Comparison of ENCODE assay signal across 15 cellular contexts in the genomic region with DNA sequence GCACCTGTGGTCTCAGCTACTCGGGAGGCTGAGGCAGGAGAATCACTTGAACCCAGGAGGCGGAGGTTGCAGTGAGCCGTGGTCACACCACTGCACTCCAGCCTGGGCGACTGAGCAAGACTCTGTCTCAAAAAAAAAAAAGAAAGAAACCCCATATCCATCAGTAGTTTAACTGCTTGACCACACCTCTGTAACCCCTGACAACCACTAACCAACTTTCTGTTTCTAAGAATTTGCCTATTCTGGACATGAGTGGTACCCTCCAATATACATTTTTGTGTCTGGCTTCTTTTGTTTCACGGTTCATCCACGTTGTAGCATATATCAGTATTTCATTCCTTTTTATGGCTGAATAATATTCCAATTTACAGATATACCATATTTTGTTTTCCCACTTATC.
DNase-seq lines count a peak whose midpoint lies in the region; ATAC-seq and TF ChIP-seq lines count a peak whose summit lies in the region.
"Had no signal": no experiment of that assay in that cellular context is flagged by ENCODE, and none has a peak within 500 bp of the region (broad histone marks: within the 10 kb centered on the region; RNA-seq: fewer than 3 reads in every experiment).

No MANE protein-coding gene starts in this region.

- no peaks in the 10 kb centered on the region for H3K27me3 ChIP-seq in DOHH2 (ENCODE audit: control insufficient read depth, low read length)
- H3K27me3 ChIP-seq: upper lobe of left lung had no signal

- H3K36me3 ChIP-seq in DOHH2 (ENCODE audit: control insufficient read depth, low read length) = peaks cover 49% of the 10 kb centered on the region
- H3K36me3 ChIP-seq: upper lobe of left lung had no signal

- peak overlapping the region; percentile 8 for H3K4me3 ChIP-seq in DOHH2 (ENCODE audit: low read length)
- H3K4me3 ChIP-seq: upper lobe of left lung had no signal

- peaks cover 16% of the 10 kb centered on the region for H3K4me1 Mint-ChIP-seq in activated naive CD4-positive, alpha-beta T cell treated with anti-CD3 and anti-CD28 coated beads, Interleukin-2, amount 10 ng/mL, durations not matched to agents 7 days and 5 days
- H3K4me1 Mint-ChIP-seq in stimulated activated memory B cell treated with anti-CD40 and anti-IgM and Interleukin-4, amounts not matched to agents 10 μg/mL and 1 μg/mL and 100 μg/mL, for 72 hours = peaks cover 23% of the 10 kb centered on the region
- H3K4me1 Mint-ChIP-seq: central memory CD8-positive, alpha-beta T cell had no signal

- H3K9me3 Mint-ChIP-seq in activated naive CD4-positive, alpha-beta T cell treated with anti-CD3 and anti-CD28 coated beads, Interleukin-2, amount 10 ng/mL, durations not matched to agents 7 days and 5 days = peaks cover 2% of the 10 kb centered on the region
- peaks cover 3% of the 10 kb centered on the region for H3K9me3 Mint-ChIP-seq in stimulated activated memory B cell treated with anti-CD40 and anti-IgM and Interleukin-4, amounts not matched to agents 10 μg/mL and 1 μg/mL and 100 μg/mL, for 72 hours
- H3K9me3 Mint-ChIP-seq: activated CD4-positive, alpha-beta memory T cell treated with anti-CD3 and anti-CD28 coated beads for 36 hours; central memory CD8-positive, alpha-beta T cell had no signal

- H3K36me3 Mint-ChIP-seq in activated naive CD4-positive, alpha-beta T cell treated with anti-CD3 and anti-CD28 coated beads, Interleukin-2, amount 10 ng/mL, durations not matched to agents 7 days and 5 days = peaks cover 8% of the 10 kb centered on the region
- peaks cover 9% of the 10 kb centered on the region for H3K36me3 Mint-ChIP-seq in stimulated activated memory B cell treated with anti-CD40 and anti-IgM and Interleukin-4, amounts not matched to agents 10 μg/mL and 1 μg/mL and 100 μg/mL, for 72 hours

- peaks cover 100% of the 10 kb centered on the region for H3K79me2 ChIP-seq in DOHH2 (ENCODE audit: control insufficient read depth, low read length)

- CTCF ChIA-PET in activated naive CD4-positive, alpha-beta T cell treated with anti-CD3 and anti-CD28 coated beads, Interleukin-2, amount 10 ng/mL, durations not matched to agents 7 days and 5 days (lab: Charles Lee) = interaction anchor here (0.6 to 4.0 kb wide), 4 partner anchors 21 to 412 kb away, joined by 3 to 21 read pairs (median 8); no protein-coding TSS in a partner anchor

- H3K9me3 ChIP-seq in DOHH2 (ENCODE audit: control insufficient read depth, insufficient read depth, low read length) = no peaks in the 10 kb centered on the region
- H3K9me3 ChIP-seq: upper lobe of left lung had no signal

- H3K4me3 Mint-ChIP-seq in activated naive CD4-positive, alpha-beta T cell treated with anti-CD3 and anti-CD28 coated beads, Interleukin-2, amount 10 ng/mL, durations not matched to agents 7 days and 5 days = no peak overlapping the region
- no peak overlapping the region for H3K4me3 Mint-ChIP-seq in stimulated activated memory B cell treated with anti-CD40 and anti-IgM and Interleukin-4, amounts not matched to agents 10 μg/mL and 1 μg/mL and 100 μg/mL, for 72 hours
- H3K4me3 Mint-ChIP-seq: activated CD4-positive, alpha-beta memory T cell treated with anti-CD3 and anti-CD28 coated beads for 36 hours; central memory CD8-positive, alpha-beta T cell had no signal

- TF ChIP-seq CTCF in DOHH2 (IDR thresholded peaks at IDR 0.05; ENCODE audit: low read depth, low read length, poor library complexity, severe bottlenecking) = no peak

- H3K4me1 ChIP-seq in DOHH2 (ENCODE audit: control insufficient read depth, low read length) = peaks cover 93% of the 10 kb centered on the region
- H3K4me1 ChIP-seq: upper lobe of left lung had no signal

- no peaks in the 10 kb centered on the region for H3K27me3 Mint-ChIP-seq in activated naive CD4-positive, alpha-beta T cell treated with anti-CD3 and anti-CD28 coated beads, Interleukin-2, amount 10 ng/mL, durations not matched to agents 7 days and 5 days
- no peaks in the 10 kb centered on the region for H3K27me3 Mint-ChIP-seq in stimulated activated memory B cell treated with anti-CD40 and anti-IgM and Interleukin-4, amounts not matched to agents 10 μg/mL and 1 μg/mL and 100 μg/mL, for 72 hours
- H3K27me3 Mint-ChIP-seq: activated CD4-positive, alpha-beta memory T cell treated with anti-CD3 and anti-CD28 coated beads for 36 hours; central memory CD8-positive, alpha-beta T cell had no signal

- H3K9me2 ChIP-seq in DOHH2 (replicated peaks; ENCODE audit: control insufficient read depth, low read length) = no peaks in the 10 kb centered on the region

- H3F3A ChIP-seq in DOHH2 (ENCODE audit: control insufficient read depth, insufficient read depth) = peaks cover 15% of the 10 kb centered on the region

- H3K27ac Mint-ChIP-seq in activated naive CD4-positive, alpha-beta T cell treated with anti-CD3 and anti-CD28 coated beads, Interleukin-2, amount 10 ng/mL, durations not matched to agents 7 days and 5 days = no peak overlapping the region
- H3K27ac Mint-ChIP-seq in stimulated activated memory B cell treated with anti-CD40 and anti-IgM and Interleukin-4, amounts not matched to agents 10 μg/mL and 1 μg/mL and 100 μg/mL, for 72 hours = no peak overlapping the region
- H3K27ac Mint-ChIP-seq: activated CD4-positive, alpha-beta memory T cell treated with anti-CD3 and anti-CD28 coated beads for 36 hours had no signal

- H4K20me1 ChIP-seq in DOHH2 (ENCODE audit: control insufficient read depth, insufficient read depth, low read depth, low read length) = peaks cover 36% of the 10 kb centered on the region

- DNase-seq in activated naive CD4-positive, alpha-beta T cell treated with anti-CD3 and anti-CD28 coated beads, Interleukin-2, amount 10 ng/mL, durations not matched to agents 7 days and 5 days = no peak
- DNase-seq in inferior parietal cortex (ENCODE audit: extremely low spot score) (no peak), LoVo (ENCODE audit: low spot score) (no peak)
- DNase-seq: activated CD4-positive, alpha-beta memory T cell treated with anti-CD3 and anti-CD28 coated beads for 36 hours; activated naive CD4-positive, alpha-beta T cell treated with anti-CD3 and anti-CD28 coated beads, Interleukin-2, amount 50 U/mL, for 16 hours; KBM-7; mammary epithelial cell; upper lobe of left lung had no signal

- ATAC-seq in GM19023 (IDR thresholded peaks at IDR 0.05; ENCODE audit: unreplicated experiment) (peak; percentile 91), GM21786 (IDR thresholded peaks at IDR 0.05; ENCODE audit: unreplicated experiment) (peak; percentile 83), HG03108 (IDR thresholded peaks at IDR 0.05; ENCODE audit: unreplicated experiment) (peak; percentile 46)
- ATAC-seq in stimulated activated memory B cell treated with anti-CD40 and anti-IgM and Interleukin-4, amounts not matched to agents 10 μg/mL and 1 μg/mL and 100 μg/mL, for 72 hours = no peak
- ATAC-seq: HCT116 had no signal

- H3K27ac ChIP-seq in DOHH2 (ENCODE audit: low read depth, low read length) = peak overlapping the region; percentile 43
- H3K27ac ChIP-seq: upper lobe of left lung had no signal

- peak overlapping the region; percentile 46 for H3K4me2 ChIP-seq in DOHH2 (ENCODE audit: low read length)
